In genomic region chr22:31962392-31963113, GRCh38 we compare ENCODE assay signal across 17 cellular contexts. TPM values are rescaled to one million over a fixed set of nuclear protein-coding genes. Genes with fewer than 3 reads are reported as not detected.
A peak's percentile ranks its signal among the peaks of the same experiment; 100 is the strongest.
DNase-seq lines count a peak whose midpoint lies in the region; ATAC-seq and TF ChIP-seq lines count a peak whose summit lies in the region.
"Had no signal": no experiment of that assay in that cellular context is flagged by ENCODE, and none has a peak within 500 bp of the region (broad histone marks: within the 10 kb centered on the region; RNA-seq: fewer than 3 reads in every experiment).

No MANE protein-coding gene starts in this region.

- intact Hi-C loops in upper lobe of right lung (cut with DNase I) = no loop called here

- H3K27ac ChIP-seq in upper lobe of right lung = no peak overlapping the region

- peaks cover 7% of the 10 kb centered on the region for H3K4me1 Mint-ChIP-seq in activated naive CD8-positive, alpha-beta T cell (ENCODE audit: low read depth)
- H3K4me1 Mint-ChIP-seq in activated naive CD8-positive, alpha-beta T cell treated with anti-CD3 and anti-CD28 coated beads, Interleukin-2, amount 50 U/mL, for 24 hours = peaks cover 7% of the 10 kb centered on the region
- H3K4me1 Mint-ChIP-seq in activated T-helper 17 cell treated with anti-CD3 and anti-CD28 coated beads, Interleukin-2, amount 50 U/mL, for 72 hours = peaks cover 19% of the 10 kb centered on the region

- no peak for ATAC-seq in activated naive CD8-positive, alpha-beta T cell treated with anti-CD3 and anti-CD28 coated beads, Interleukin-2, amount 50 U/mL, for 24 hours
- ATAC-seq in activated T-helper 17 cell treated with anti-CD3 and anti-CD28 coated beads, Interleukin-2, amount 50 U/mL, for 72 hours (replicated peaks) = no peak
- ATAC-seq in upper lobe of right lung (peak; percentile 46), GM19452 (IDR thresholded peaks at IDR 0.05; ENCODE audit: unreplicated experiment) (no peak)

- peak overlapping the region; percentile 47 for H3K27ac Mint-ChIP-seq in activated naive CD8-positive, alpha-beta T cell
- no peak overlapping the region for H3K27ac Mint-ChIP-seq in activated naive CD8-positive, alpha-beta T cell treated with anti-CD3 and anti-CD28 coated beads, Interleukin-2, amount 50 U/mL, for 24 hours
- peak overlapping the region; percentile 49 for H3K27ac Mint-ChIP-seq in activated T-helper 17 cell treated with anti-CD3 and anti-CD28 coated beads, Interleukin-2, amount 50 U/mL, for 72 hours

- no peaks in the 10 kb centered on the region for H3K9me3 ChIP-seq in upper lobe of right lung
- H3K9me3 ChIP-seq: MG63 had no signal

- no peaks in the 10 kb centered on the region for H3K9me3 Mint-ChIP-seq in activated naive CD8-positive, alpha-beta T cell (ENCODE audit: low read depth)
- H3K9me3 Mint-ChIP-seq in activated naive CD8-positive, alpha-beta T cell treated with anti-CD3 and anti-CD28 coated beads, Interleukin-2, amount 50 U/mL, for 24 hours = no peaks in the 10 kb centered on the region
- H3K9me3 Mint-ChIP-seq in activated T-helper 17 cell treated with anti-CD3 and anti-CD28 coated beads, Interleukin-2, amount 50 U/mL, for 72 hours = no peaks in the 10 kb centered on the region

- no peaks in the 10 kb centered on the region for H3K27me3 ChIP-seq in upper lobe of right lung
- H3K27me3 ChIP-seq: MG63 had no signal

- no peak overlapping the region for H3K4me3 Mint-ChIP-seq in activated naive CD8-positive, alpha-beta T cell
- H3K4me3 Mint-ChIP-seq in activated naive CD8-positive, alpha-beta T cell treated with anti-CD3 and anti-CD28 coated beads, Interleukin-2, amount 50 U/mL, for 24 hours = no peak overlapping the region
- no peak overlapping the region for H3K4me3 Mint-ChIP-seq in activated T-helper 17 cell treated with anti-CD3 and anti-CD28 coated beads, Interleukin-2, amount 50 U/mL, for 72 hours

- TF ChIP-seq CTCF in upper lobe of right lung (IDR thresholded peaks at IDR 0.05) (no peak), GM10266 (IDR thresholded peaks at IDR 0.05; ENCODE audit: control insufficient read depth, insufficient read depth, low read depth, missing control alignments) (no peak)

- no peak for DNase-seq in activated naive CD8-positive, alpha-beta T cell treated with anti-CD3 and anti-CD28 coated beads, Interleukin-2, amount 50 U/mL, for 24 hours
- DNase-seq in left kidney (ENCODE audit: low read depth, low spot score) (peak; percentile 27), upper lobe of right lung (no peak), GM10266 (ENCODE audit: extremely low spot score) (no peak), LoVo (ENCODE audit: low spot score) (no peak)
- DNase-seq: C1 segment of cervical spinal cord, DMS 273 treated with DMSO at 0.1 percent for 48 hours, GF-D8, GOT3, MG63, NCI-H1105, NCI-H1694 treated with DMSO at 0.1 percent for 48 hours, NCI-H526 treated with DMSO at 0.1 percent for 48 hours, OCI-M1 had no signal

- no peaks in the 10 kb centered on the region for H3K27me3 Mint-ChIP-seq in activated naive CD8-positive, alpha-beta T cell
- no peaks in the 10 kb centered on the region for H3K27me3 Mint-ChIP-seq in activated naive CD8-positive, alpha-beta T cell treated with anti-CD3 and anti-CD28 coated beads, Interleukin-2, amount 50 U/mL, for 24 hours
- H3K27me3 Mint-ChIP-seq in activated T-helper 17 cell treated with anti-CD3 and anti-CD28 coated beads, Interleukin-2, amount 50 U/mL, for 72 hours = no peaks in the 10 kb centered on the region

- peaks cover 10% of the 10 kb centered on the region for H3K36me3 ChIP-seq in upper lobe of right lung

- H3K4me1 ChIP-seq in upper lobe of right lung = peaks cover 9% of the 10 kb centered on the region

- H3K36me3 Mint-ChIP-seq in activated naive CD8-positive, alpha-beta T cell = no peaks in the 10 kb centered on the region
- peaks cover 2% of the 10 kb centered on the region for H3K36me3 Mint-ChIP-seq in activated naive CD8-positive, alpha-beta T cell treated with anti-CD3 and anti-CD28 coated beads, Interleukin-2, amount 50 U/mL, for 24 hours (ENCODE audit: low read depth)
- H3K36me3 Mint-ChIP-seq in activated T-helper 17 cell treated with anti-CD3 and anti-CD28 coated beads, Interleukin-2, amount 50 U/mL, for 72 hours (ENCODE audit: low read depth) = peaks cover 11% of the 10 kb centered on the region

- no peak overlapping the region for H3K4me3 ChIP-seq in upper lobe of right lung
- H3K4me3 ChIP-seq: MG63 had no signal

RNA-seq across cellular contexts. Expression of gene YWHAH, which starts 18.2 kb away (rescaled TPM):
- 100 to 1,000 TPM; 168 to 211 TPM for total RNA-seq in activated T-helper 17 cell treated with anti-CD3 and anti-CD28 coated beads, Interleukin-2, amount 50 U/mL, for 72 hours
- total RNA-seq in upper lobe of right lung = 154 TPM
